In the genomic region with DNA sequence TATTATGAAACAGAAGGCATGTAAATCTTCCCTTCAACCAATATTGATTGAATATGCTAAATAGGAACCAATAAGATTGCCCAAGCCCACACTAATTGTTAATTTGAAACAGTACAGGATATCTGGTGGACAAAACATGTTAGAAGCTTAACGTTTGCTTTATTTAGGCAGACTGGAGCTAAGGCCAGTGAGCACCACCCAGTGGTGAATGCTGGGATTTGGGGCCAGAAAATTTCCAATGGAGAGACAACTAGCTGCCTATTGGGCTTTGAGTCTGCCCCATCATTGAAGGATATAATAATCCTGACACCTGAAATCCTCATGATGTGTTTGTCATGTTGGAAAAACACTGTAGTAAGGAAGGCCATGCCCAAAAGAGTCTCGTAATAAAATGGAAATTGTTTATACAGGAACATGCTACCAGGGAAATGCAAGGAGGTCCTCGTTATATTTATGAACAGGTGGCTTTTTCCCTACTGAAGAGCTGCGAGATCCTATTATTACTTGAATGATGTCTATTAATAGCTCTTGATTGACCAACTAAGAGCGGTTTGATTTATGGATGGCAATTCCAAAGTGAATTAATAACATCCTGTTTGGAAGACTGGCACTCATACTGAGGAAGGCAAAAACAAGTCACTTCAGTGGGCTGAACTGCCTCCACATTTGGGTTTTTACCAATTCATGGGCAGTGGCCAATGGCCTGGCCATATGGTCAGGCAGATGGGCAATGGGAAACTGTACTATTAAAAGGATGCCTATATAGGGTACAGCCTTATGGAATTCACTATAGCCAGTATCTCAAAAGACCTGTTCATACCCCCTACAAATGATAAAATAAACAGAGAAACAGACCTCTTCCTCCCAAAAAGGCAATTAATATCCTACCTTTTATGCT, we compare ENCODE assay signal across 9 cellular contexts. TPM values are rescaled to one million over a fixed set of nuclear protein-coding genes. Genes with fewer than 3 reads are reported as not detected.
DNase-seq lines count a peak whose midpoint lies in the region; ATAC-seq, FAIRE-seq and TF ChIP-seq lines count a peak whose summit lies in the region.
"Had no signal": no experiment of that assay in that cellular context is flagged by ENCODE, and none has a peak within 500 bp of the region (broad histone marks: within the 10 kb centered on the region; RNA-seq: fewer than 3 reads in every experiment).

No MANE protein-coding gene starts in this region.

- H3K4me3 ChIP-seq in Peyer's patch (no peak overlapping the region), astrocyte (ENCODE audit: insufficient read depth, low read depth, low read length) (no peak overlapping the region), testis (no peak overlapping the region), suprapubic skin (no peak overlapping the region)

- H3K27ac Mint-ChIP-seq in CD14-positive monocyte (no peak overlapping the region), astrocyte (ENCODE audit: unreplicated experiment) (no peak overlapping the region)

- H3K27me3 ChIP-seq in Peyer's patch (no peaks in the 10 kb centered on the region), astrocyte (ENCODE audit: insufficient read depth, low read length) (no peaks in the 10 kb centered on the region), testis (no peaks in the 10 kb centered on the region), suprapubic skin (peaks cover 14% of the 10 kb centered on the region)

- H3K27ac ChIP-seq in Peyer's patch (no peak overlapping the region), astrocyte (ENCODE audit: low read depth, low read length) (no peak overlapping the region), testis (no peak overlapping the region), suprapubic skin (no peak overlapping the region)

- FAIRE-seq in astrocyte (lab: Jason Lieb, UNC) = no peak

- H3K4me2 ChIP-seq in astrocyte (ENCODE audit: low read length) = no peak overlapping the region

- H3K4me3 Mint-ChIP-seq in CD14-positive monocyte (no peak overlapping the region), astrocyte (ENCODE audit: unreplicated experiment) (no peak overlapping the region)

- H3K36me3 Mint-ChIP-seq in CD14-positive monocyte (no peaks in the 10 kb centered on the region), astrocyte (ENCODE audit: low read depth, unreplicated experiment) (no peaks in the 10 kb centered on the region)

- TF ChIP-seq POLR2A in Peyer's patch (IDR thresholded peaks at IDR 0.05) = no peak
- no peak for TF ChIP-seq POLR2A in testis (IDR thresholded peaks at IDR 0.05)
- TF ChIP-seq POLR2A in suprapubic skin (IDR thresholded peaks at IDR 0.05) = no peak

- no peak overlapping the region for H2AFZ ChIP-seq in astrocyte (ENCODE audit: low read depth, low read length)

- intact Hi-C loops in CD14-positive monocyte (cut with micrococcal nuclease) = loop anchor here (2.0 to 10.0 kb wide), 2 partner anchors 55 to 101 kb away; no protein-coding TSS in a partner anchor
- intact Hi-C loops in testis (cut with DNase I; ENCODE audit: low total_unique reads) = no loop called here

- TF ChIP-seq CTCF in CD14-positive monocyte (IDR thresholded peaks at IDR 0.05) = peak; percentile 89
- TF ChIP-seq CTCF in Peyer's patch (IDR thresholded peaks at IDR 0.05) = peak in 4 of 6 experiments; percentile 23 to 45 (median 41)
- peak; percentile 36 for TF ChIP-seq CTCF in astrocyte (IDR thresholded peaks at IDR 0.05; ENCODE audit: insufficient read depth, low read depth, low read length)
- peak; percentile 35 to 83 (median 75) for TF ChIP-seq CTCF in testis (IDR thresholded peaks at IDR 0.05)
- TF ChIP-seq CTCF in suprapubic skin (IDR thresholded peaks at IDR 0.05) = peak in 1 of 2 donors; percentile 57

- H3K4me1 ChIP-seq in Peyer's patch = no peaks in the 10 kb centered on the region
- no peaks in the 10 kb centered on the region for H3K4me1 ChIP-seq in astrocyte (ENCODE audit: insufficient read depth, low read length)
- H3K4me1 ChIP-seq in testis = peaks cover 4% of the 10 kb centered on the region
- H3K4me1 ChIP-seq in suprapubic skin = no peaks in the 10 kb centered on the region

- peaks cover 19% of the 10 kb centered on the region for H3K4me1 Mint-ChIP-seq in CD14-positive monocyte
- H3K4me1 Mint-ChIP-seq in astrocyte (ENCODE audit: low read depth, unreplicated experiment) = no peaks in the 10 kb centered on the region

- no peaks in the 10 kb centered on the region for H3K79me2 ChIP-seq in astrocyte (ENCODE audit: insufficient read depth, low read length)

- H3K9me3 Mint-ChIP-seq in CD14-positive monocyte = peaks cover 0 to 2% (median 0%) of the 10 kb centered on the region in 7 donors
- H3K9me3 Mint-ChIP-seq in astrocyte (ENCODE audit: unreplicated experiment) = no peaks in the 10 kb centered on the region

- ATAC-seq in left lobe of liver = peak; percentile 79
- no peak for ATAC-seq in HG03565 (IDR thresholded peaks at IDR 0.05; ENCODE audit: unreplicated experiment)

- no peak for TF ChIP-seq EP300 in suprapubic skin (IDR thresholded peaks at IDR 0.05)

- H3K27me3 Mint-ChIP-seq in CD14-positive monocyte (ENCODE audit: low read depth in 3 of 3) (peaks cover 0 to 2% (median 1%) of the 10 kb centered on the region in 3 donors), astrocyte (ENCODE audit: low read depth, unreplicated experiment) (peaks cover 3% of the 10 kb centered on the region)

- H3K36me3 ChIP-seq in Peyer's patch = no peaks in the 10 kb centered on the region
- no peaks in the 10 kb centered on the region for H3K36me3 ChIP-seq in astrocyte (ENCODE audit: insufficient read depth, low read length)
- H3K36me3 ChIP-seq in testis (ENCODE audit: low read depth, missing control alignments) = no peaks in the 10 kb centered on the region
- H3K36me3 ChIP-seq in suprapubic skin = no peaks in the 10 kb centered on the region

- WGBS in testis, 2 donors = 35 to 37% methylated on average over 5 of the region's 5 CpGs
- 29% methylated on average over 5 of the region's 5 CpGs for WGBS in suprapubic skin

- no peaks in the 10 kb centered on the region for H4K20me1 ChIP-seq in astrocyte (ENCODE audit: insufficient read depth, low read length)

- H3K9me3 ChIP-seq in Peyer's patch (no peaks in the 10 kb centered on the region), astrocyte (ENCODE audit: insufficient read depth, low read depth, low read length) (peaks cover 6% of the 10 kb centered on the region), testis (no peaks in the 10 kb centered on the region), suprapubic skin (no peaks in the 10 kb centered on the region)

- H3K9ac ChIP-seq in astrocyte (ENCODE audit: low read length) = no peak overlapping the region

- DNase-seq in CD14-positive monocyte (ENCODE audit: low spot score) (no peak), GM19240 (ENCODE audit: insufficient read length, low spot score) (peak; percentile 32), Peyer's patch (peak in 1 of 3 donors; percentile 47), astrocyte (ENCODE audit: low read depth) (no peak), left lobe of liver (ENCODE audit: low spot score) (no peak), testis (peak; percentile 74), suprapubic skin (ENCODE audit: low spot score in 2 of 2) (no peak)

RNA-seq across cellular contexts. Expression of a gene that starts 8.7 kb away (rescaled TPM):
- not detected for polyA plus RNA-seq in CD14-positive monocyte
- not detected for total RNA-seq in Peyer's patch
- not detected in 2 replicates for total RNA-seq in astrocyte
- not detected for total RNA-seq in left lobe of liver
- 10 to 100 TPM; 18.7 to 23.8 TPM for total RNA-seq in testis
- 103 TPM for polyA plus RNA-seq in testis (ENCODE audit: insufficient read depth, low read depth, low replicate concordance)
- total RNA-seq in suprapubic skin = not detected
- total RNA-seq: pulmonary artery endothelial cell had no signal

RNA-seq across cellular contexts. Expression of a gene that starts 34.7 kb away (rescaled TPM):
- polyA plus RNA-seq in CD14-positive monocyte (100 to 1,000 TPM; 229 to 264 TPM), testis (ENCODE audit: insufficient read depth, low read depth, low replicate concordance) (3.8 TPM)
- total RNA-seq in Peyer's patch (10 to 100 TPM in 1 of 4 donors, 1 to 10 TPM in 1, under 1 TPM in 1, not detected in 1; 0.88 to 22.3 (median 2.4) TPM), astrocyte (not detected in 2 replicates), left lobe of liver (3.4 TPM), testis (1 to 10 TPM; 1.3 to 1.7 TPM), suprapubic skin (1 to 10 TPM in 3 of 4 donors, under 1 TPM in 1; 0.51 to 7.0 (median 2.4) TPM)
- total RNA-seq: pulmonary artery endothelial cell had no signal

RNA-seq across cellular contexts. Expression of a gene that starts 51.8 kb away (rescaled TPM):
- not detected for polyA plus RNA-seq in CD14-positive monocyte
- not detected for total RNA-seq in Peyer's patch
- 5.4 and 6.6 TPM in 2 replicates for total RNA-seq in astrocyte
- total RNA-seq in left lobe of liver = 0.86 TPM
- total RNA-seq in testis = 10 to 100 TPM; 13.3 to 16.0 TPM
- 13.9 TPM for polyA plus RNA-seq in testis (ENCODE audit: insufficient read depth, low read depth, low replicate concordance)
- under 1 TPM in 1 of 4 donors, not detected in 3; 0.26 TPM for total RNA-seq in suprapubic skin
- total RNA-seq: pulmonary artery endothelial cell had no signal

Comparison
In these comparisons a context has a peak if more than half of its experiments do, and no peak if none do; other contexts are left out.
1. DNase-seq: peak in GM19240 (single experiment) and testis (single experiment); none in CD14-positive monocyte (single experiment), astrocyte (single experiment), left lobe of liver (single experiment) and suprapubic skin (0 of 2).
2. RNA of a gene that starts 8.7 kb away (total RNA-seq): 18.7 to 23.8 TPM in testis; not detected in astrocyte, not detected in Peyer's patch, not detected in left lobe of liver (single experiment) and not detected in suprapubic skin; every median in the first group is over 10 times any median in the second.